ENCODE assay signal across 7 cellular contexts in genomic region chr5:139414601-139415121, GRCh38. TPM values are rescaled to one million over a fixed set of nuclear protein-coding genes. Genes with fewer than 3 reads are reported as not detected.
DNase-seq lines count a peak whose midpoint lies in the region; ATAC-seq lines count a peak whose summit lies in the region.
"Had no signal": no experiment of that assay in that cellular context is flagged by ENCODE, and none has a peak within 500 bp of the region (broad histone marks: within the 10 kb centered on the region; RNA-seq: fewer than 3 reads in every experiment).

No MANE protein-coding gene starts in this region.

- no peaks in the 10 kb centered on the region for H3K27me3 ChIP-seq in GM23248 (replicated peaks; ENCODE audit: insufficient read depth)
- H3K27me3 ChIP-seq: brain microvascular endothelial cell had no signal

- H3K9me3 ChIP-seq in GM23248 (ENCODE audit: low read depth) = no peaks in the 10 kb centered on the region

- no peak overlapping the region for H3K4me3 ChIP-seq in GM23248

- in situ Hi-C loops in GM23248 (cut with MboI) = no loop called here

- no peak overlapping the region for H3K27ac ChIP-seq in GM23248
- H3K27ac ChIP-seq: brain microvascular endothelial cell had no signal

- no peaks in the 10 kb centered on the region for H3K9me2 ChIP-seq in GM23248 (ENCODE audit: insufficient read depth)

- no peak for ATAC-seq in GM18519 (IDR thresholded peaks at IDR 0.05; ENCODE audit: low FRiP score, unreplicated experiment)

- no peak overlapping the region for H3K4me2 ChIP-seq in GM23248 (ENCODE audit: unreplicated experiment)

- peaks cover 4% of the 10 kb centered on the region; the same call in 1 of the 2 replicates for H3K36me3 ChIP-seq in GM23248 (ENCODE audit: low read depth)

- no peak overlapping the region for H2AFZ ChIP-seq in GM23248

- H3K79me2 ChIP-seq in GM23248 (ENCODE audit: insufficient read depth) = no peaks in the 10 kb centered on the region

- H4K20me1 ChIP-seq in GM23248 (ENCODE audit: insufficient read depth) = no peaks in the 10 kb centered on the region

- H3F3A ChIP-seq in GM23248 (ENCODE audit: insufficient read depth) = peaks cover 24% of the 10 kb centered on the region

- H3K9ac ChIP-seq in GM23248 = no peak overlapping the region

- peaks cover 19% of the 10 kb centered on the region for H3K4me1 ChIP-seq in GM23248 (ENCODE audit: insufficient read depth)

- peak; percentile 22 for DNase-seq in stimulated activated CD4-positive, alpha-beta T cell treated with anti-CD3 and anti-CD28 coated beads, Interleukin-15, amount 100 ng/mL, for 24 hours
- no peak for DNase-seq in stimulated activated CD4-positive, alpha-beta T cell treated with anti-CD3 and anti-CD28 coated beads, Interleukin-12 subunit alpha, Interleukin-12 subunit beta, amount 100 ng/mL, for 4 hours
- peak; percentile 39 for DNase-seq in inferior parietal cortex (ENCODE audit: extremely low spot score)
- no peak for DNase-seq in GM23248
- DNase-seq in middle frontal gyrus (ENCODE audit: extremely low spot score, low spot score) = no peak
- DNase-seq: brain microvascular endothelial cell had no signal

- 96 to 98% methylated on average over 8 of the region's 8 CpGs for WGBS in GM23248 (ENCODE audit: low coverage in 1 of 2, low lambda C conversion rate in 2 of 2, missing lambda C conversion rate in 2 of 2), 2 experiments

RNA-seq across cellular contexts. Expression of gene SPATA24, which starts 10.8 kb away (rescaled TPM):
- 0.43 and 1.1 TPM in 2 replicates for total RNA-seq in GM23248 (2014; rRNA removed; shearing (Covaris generic))
- 2.1 and 4.3 TPM in 2 replicates for polyA plus RNA-seq in GM23248 (2016; fragmentation: Nextera tagmentation; extraction: Ambion mirVana)

RNA-seq across cellular contexts. Expression of gene PROB1, which starts 19.8 kb away (rescaled TPM):
- 1.6 and 2.3 TPM in 2 replicates for total RNA-seq in GM23248 (2014; rRNA removed; shearing (Covaris generic))
- 0.55 and 0.63 TPM in 2 replicates for polyA plus RNA-seq in GM23248 (2016; fragmentation: Nextera tagmentation; extraction: Ambion mirVana)

RNA-seq across cellular contexts. Expression of gene DNAJC18, which starts 24.7 kb away (rescaled TPM):
- total RNA-seq in GM23248 (2014; rRNA removed; shearing (Covaris generic)) = 9.5 and 10.9 TPM in 2 replicates
- polyA plus RNA-seq in GM23248 (2016; fragmentation: Nextera tagmentation; extraction: Ambion mirVana) = 13.4 and 20.8 TPM in 2 replicates

RNA-seq across cellular contexts. Expression of gene MZB1, which starts 24.9 kb away (rescaled TPM):
- total RNA-seq in GM23248 (2014; rRNA removed; shearing (Covaris generic)) = not detected in 2 replicates
- 0.32 TPM in 1 of 2 replicates, not detected in the other for polyA plus RNA-seq in GM23248 (2016; fragmentation: Nextera tagmentation; extraction: Ambion mirVana)

RNA-seq across cellular contexts. Expression of gene SLC23A1, which starts 31.6 kb away (rescaled TPM):
- total RNA-seq in GM23248 (2014; rRNA removed; shearing (Covaris generic)) = not detected in 2 replicates
- polyA plus RNA-seq in GM23248 (2016; fragmentation: Nextera tagmentation; extraction: Ambion mirVana) = 0.08 TPM in 1 of 2 replicates, not detected in the other

Comparison
In these comparisons a context has a peak if more than half of its experiments do, and no peak if none do; other contexts are left out.
1. DNase-seq: peak in stimulated activated CD4-positive, alpha-beta T cell treated with anti-CD3 and anti-CD28 coated beads, Interleukin-15, amount 100 ng/mL, for 24 hours (single experiment) and inferior parietal cortex (single experiment); none in stimulated activated CD4-positive, alpha-beta T cell treated with anti-CD3 and anti-CD28 coated beads, Interleukin-12 subunit alpha, Interleukin-12 subunit beta, amount 100 ng/mL, for 4 hours (single experiment), GM23248 (single experiment) and middle frontal gyrus (single experiment).